ENCODE assay signal across 11 cellular contexts in genomic region chr10:15408557-15408956, GRCh38.
"Had no signal": no experiment of that assay in that cellular context is flagged by ENCODE, and none has a peak within 500 bp of the region (broad histone marks: within the 10 kb centered on the region; RNA-seq: fewer than 3 reads in every experiment).

No MANE protein-coding gene starts in this region.

- DNase-seq: GM23248, GOT3, H7, H9, HCEC 1CT, HFFc6 had no signal

- ATAC-seq: GM23338, HCT116 had no signal

- H3K4me2 ChIP-seq: GM23338 had no signal

- H3K4me1 ChIP-seq: HAP-1 had no signal

- H3K4me3 ChIP-seq: GM23248, GM23338, HAP-1 had no signal

- FAIRE-seq: H1, H54 had no signal

- H2AFZ ChIP-seq: GM23248, GM23338 had no signal

- H3K27ac ChIP-seq: GM23248 had no signal

- H3K9me3 ChIP-seq: HAP-1 had no signal

- H3K36me3 ChIP-seq: HAP-1 had no signal

- H3K9ac ChIP-seq: GM23248 had no signal
